Comparison of ENCODE assay signal across 24 cellular contexts in the genomic region with DNA sequence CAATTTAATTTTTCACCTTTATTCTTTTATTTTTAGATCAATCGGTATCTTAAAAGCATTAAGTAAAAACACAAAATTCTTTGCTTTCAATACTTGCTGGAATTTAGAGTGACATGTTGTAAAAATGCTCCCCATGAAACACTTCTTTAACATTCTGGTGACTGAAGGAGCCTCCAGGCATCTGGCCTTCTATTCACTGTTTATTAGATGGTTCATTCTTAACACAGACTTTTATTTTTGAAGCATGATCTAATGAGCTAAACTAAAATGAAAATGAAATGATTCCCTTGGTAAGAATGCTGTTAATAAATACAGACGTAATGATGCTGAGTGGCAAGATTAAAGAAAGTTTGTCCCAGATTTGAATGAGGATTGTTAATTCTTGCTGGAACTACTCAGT.
"Had no signal": no experiment of that assay in that cellular context is flagged by ENCODE, and none has a peak within 500 bp of the region (broad histone marks: within the 10 kb centered on the region; RNA-seq: fewer than 3 reads in every experiment).

No MANE protein-coding gene starts in this region.

- H3K4me1 Mint-ChIP-seq: activated B cell treated with CpG ODN at 0.5 μM for 24 hours; activated CD4-positive, alpha-beta memory T cell treated with anti-CD3 and anti-CD28 coated beads, Interleukin-2, amount 10 ng/mL, durations not matched to agents 7 days and 5 days; activated naive CD4-positive, alpha-beta T cell treated with anti-CD3 and anti-CD28 coated beads, Interleukin-2, amount 10 ng/mL, durations not matched to agents 7 days and 5 days; activated naive CD8-positive, alpha-beta T cell treated with anti-CD3 and anti-CD28 coated beads for 36 hours; T-cell had no signal

- ATAC-seq: activated T-cell treated with anti-CD3 and anti-CD28 coated beads, Interleukin-2, amount 50 U/mL, for 72 hours; PC-3; T-cell had no signal

- DNase-seq: activated B cell treated with CpG ODN at 0.5 μM for 24 hours; activated CD4-positive, alpha-beta memory T cell treated with anti-CD3 and anti-CD28 coated beads, Interleukin-2, amount 10 ng/mL, durations not matched to agents 7 days and 5 days; activated CD4-positive, alpha-beta T cell treated with anti-CD3 and anti-CD28 coated beads for 1 hour; activated CD4-positive, alpha-beta T cell treated with anti-CD3 and anti-CD28 coated beads, Interleukin-2, amount 50 U/mL, for 1 hour; activated gamma-delta T cell treated with Interleukin-2 at 50 U/mL for 16 hours; activated naive CD4-positive, alpha-beta T cell treated with anti-CD3 and anti-CD28 coated beads, Interleukin-2, amount 10 ng/mL, durations not matched to agents 7 days and 5 days; activated naive CD8-positive, alpha-beta T cell treated with anti-CD3 and anti-CD28 coated beads for 36 hours; activated T-cell treated with anti-CD3 and anti-CD28 coated beads, Interleukin-2, amount 50 U/mL, for 72 hours; anterior cingulate cortex; cerebellar nuclear complex; MM.1S; NCI-H1105; NCI-H1436; NCI-H1694 treated with DMSO at 0.1 percent for 48 hours; NCI-H2029 treated with DMSO at 0.1 percent for 48 hours; NCI-H510A treated with DMSO at 0.1 percent for 48 hours; NCI-H69; PC-3; SHP77 treated with DMSO at 0.1 percent for 48 hours; T-cell; T-helper 2 cell; T1000 had no signal

- H3K9me3 Mint-ChIP-seq: activated B cell treated with CpG ODN at 0.5 μM for 24 hours; activated naive CD8-positive, alpha-beta T cell treated with anti-CD3 and anti-CD28 coated beads for 36 hours; activated T-cell treated with anti-CD3 and anti-CD28 coated beads, Interleukin-2, amount 50 U/mL, for 72 hours had no signal

- H3K36me3 Mint-ChIP-seq: activated naive CD4-positive, alpha-beta T cell treated with anti-CD3 and anti-CD28 coated beads, Interleukin-2, amount 10 ng/mL, durations not matched to agents 7 days and 5 days; activated naive CD8-positive, alpha-beta T cell treated with anti-CD3 and anti-CD28 coated beads for 36 hours; T-cell had no signal

- H3K4me3 Mint-ChIP-seq: activated B cell treated with CpG ODN at 0.5 μM for 24 hours; activated CD4-positive, alpha-beta memory T cell treated with anti-CD3 and anti-CD28 coated beads, Interleukin-2, amount 10 ng/mL, durations not matched to agents 7 days and 5 days; activated naive CD4-positive, alpha-beta T cell treated with anti-CD3 and anti-CD28 coated beads, Interleukin-2, amount 10 ng/mL, durations not matched to agents 7 days and 5 days; activated naive CD8-positive, alpha-beta T cell treated with anti-CD3 and anti-CD28 coated beads for 36 hours; activated T-cell treated with anti-CD3 and anti-CD28 coated beads, Interleukin-2, amount 50 U/mL, for 72 hours; T-cell had no signal

- FAIRE-seq: TTC549 had no signal

- H3K27me3 Mint-ChIP-seq: activated B cell treated with CpG ODN at 0.5 μM for 24 hours; activated CD4-positive, alpha-beta memory T cell treated with anti-CD3 and anti-CD28 coated beads, Interleukin-2, amount 10 ng/mL, durations not matched to agents 7 days and 5 days; activated naive CD4-positive, alpha-beta T cell treated with anti-CD3 and anti-CD28 coated beads, Interleukin-2, amount 10 ng/mL, durations not matched to agents 7 days and 5 days; activated naive CD8-positive, alpha-beta T cell treated with anti-CD3 and anti-CD28 coated beads for 36 hours; T-cell had no signal

- H3K27ac Mint-ChIP-seq: activated B cell treated with CpG ODN at 0.5 μM for 24 hours; activated CD4-positive, alpha-beta memory T cell treated with anti-CD3 and anti-CD28 coated beads, Interleukin-2, amount 10 ng/mL, durations not matched to agents 7 days and 5 days; activated naive CD4-positive, alpha-beta T cell treated with anti-CD3 and anti-CD28 coated beads, Interleukin-2, amount 10 ng/mL, durations not matched to agents 7 days and 5 days; activated naive CD8-positive, alpha-beta T cell treated with anti-CD3 and anti-CD28 coated beads for 36 hours; activated T-cell treated with anti-CD3 and anti-CD28 coated beads, Interleukin-2, amount 50 U/mL, for 72 hours; activated T-helper 2 cell treated with anti-CD3 and anti-CD28 coated beads, Interferon-gamma antibody, Interleukin-2, Interleukin-4, amounts not matched to agents 10 μg/mL and 5 μg/mL and 100 μg/mL, durations not matched to agents 14 hours and 24 hours and 36 hours; T-cell had no signal
